Comparison of ENCODE assay signal across 20 cellular contexts in the genomic region with DNA sequence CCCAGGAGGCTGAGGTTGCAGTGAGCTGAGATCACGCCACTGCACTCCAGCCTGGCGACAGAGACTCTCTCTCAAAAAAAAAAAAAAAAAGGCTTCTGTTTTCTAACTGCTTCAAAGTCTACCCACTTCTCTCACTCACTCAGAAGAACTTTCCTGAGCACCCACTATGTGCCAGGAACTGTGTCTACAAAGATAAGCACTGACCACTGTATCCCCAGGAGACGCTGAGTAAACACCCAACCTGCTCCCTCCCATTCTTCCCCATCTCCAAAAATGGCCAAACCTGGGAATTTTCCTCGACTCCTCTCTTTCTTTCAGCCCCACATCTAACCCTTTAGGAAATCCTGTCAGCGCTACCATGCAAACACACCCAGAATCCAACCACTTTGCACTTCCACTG. TPM values are rescaled to one million over a fixed set of nuclear protein-coding genes. Genes with fewer than 3 reads are reported as not detected.
DNase-seq lines count a peak whose midpoint lies in the region; ATAC-seq and TF ChIP-seq lines count a peak whose summit lies in the region.
"Had no signal": no experiment of that assay in that cellular context is flagged by ENCODE, and none has a peak within 500 bp of the region (broad histone marks: within the 10 kb centered on the region; RNA-seq: fewer than 3 reads in every experiment).

No MANE protein-coding gene starts in this region.

- H3K36me3 Mint-ChIP-seq in activated naive CD4-positive, alpha-beta T cell treated with anti-CD3 and anti-CD28 coated beads, Interleukin-2, amount 50 U/mL, for 72 hours: peaks cover 29 to 37% of the 10 kb centered on the region in 2 donors
- peaks cover 66% of the 10 kb centered on the region for H3K36me3 Mint-ChIP-seq in activated CD8-positive, alpha-beta T cell treated with anti-CD3 and anti-CD28 coated beads for 36 hours (ENCODE audit: low read depth)
- H3K36me3 Mint-ChIP-seq in endodermal cell (ENCODE audit: low read depth): peaks cover 48% of the 10 kb centered on the region

- peaks cover 45% of the 10 kb centered on the region for H3K4me1 Mint-ChIP-seq in activated CD8-positive, alpha-beta T cell treated with anti-CD3 and anti-CD28 coated beads for 36 hours (ENCODE audit: low read depth)
- H3K4me1 Mint-ChIP-seq in endodermal cell: peaks cover 18% of the 10 kb centered on the region

- H3K27ac ChIP-seq in endodermal cell (ENCODE audit: low read depth, low read length): no peak overlapping the region
- H3K27ac ChIP-seq: body of pancreas, lower lobe of right lung, neutrophil, testis had no signal

- no peak overlapping the region for H3K4me3 ChIP-seq in endodermal cell (ENCODE audit: low read length)
- H3K4me3 ChIP-seq: BLaER1 treated with 17β-estradiol and CSF1 and Interleukin-3, amounts not matched to agents 10 nM and 100 nM; body of pancreas; lower lobe of right lung; testis had no signal

- intact Hi-C loops in activated CD8-positive, alpha-beta T cell treated with anti-CD3 and anti-CD28 coated beads for 36 hours (cut with micrococcal nuclease): no loop called here

- H3K9me3 ChIP-seq in endodermal cell (ENCODE audit: control insufficient read depth, low read length): peaks cover 4% of the 10 kb centered on the region
- H3K9me3 ChIP-seq: BLaER1 treated with 17β-estradiol and CSF1 and Interleukin-3, amounts not matched to agents 10 nM and 100 nM; body of pancreas; lower lobe of right lung; neutrophil; testis had no signal

- no peaks in the 10 kb centered on the region for H3K27me3 Mint-ChIP-seq in activated CD8-positive, alpha-beta T cell treated with anti-CD3 and anti-CD28 coated beads for 36 hours
- H3K27me3 Mint-ChIP-seq in endodermal cell (ENCODE audit: insufficient read depth): no peaks in the 10 kb centered on the region

- H3K4me1 ChIP-seq in endodermal cell (ENCODE audit: control insufficient read depth, insufficient read depth, low read length): peaks cover 5% of the 10 kb centered on the region
- H3K4me1 ChIP-seq: lower lobe of right lung, testis had no signal

- WGBS in endodermal cell (ENCODE audit: insufficient coverage in 1 of 2, insufficient read length in 1 of 2), 2 experiments: 96 to 100% methylated on average over 4 to 5 of the region's 5 CpGs

- H3K9ac ChIP-seq in endodermal cell (ENCODE audit: extremely low read depth, low read length, poor library complexity, severe bottlenecking): no peak overlapping the region
- H3K9ac ChIP-seq: BLaER1 treated with 17β-estradiol and CSF1 and Interleukin-3, amounts not matched to agents 10 nM and 100 nM had no signal

- H3K36me3 ChIP-seq in endodermal cell (ENCODE audit: control insufficient read depth, insufficient read depth, low read length): peaks cover 39% of the 10 kb centered on the region

- POLR2A ChIA-PET in activated CD8-positive, alpha-beta T cell treated with anti-CD3 and anti-CD28 coated beads for 36 hours (lab: Charles Lee): interaction anchor here (3.9 kb wide), 1 partner anchor 12 kb away, joined by 30 read pairs; the partner anchor contains the start of gene RUVBL1

- TF ChIP-seq CTCF in activated CD8-positive, alpha-beta T cell treated with anti-CD3 and anti-CD28 coated beads for 36 hours (IDR thresholded peaks at IDR 0.05): no peak
- TF ChIP-seq CTCF in endodermal cell (conservative IDR thresholded peaks at IDR 0.05): no peak

- no peaks in the 10 kb centered on the region for H3K9me3 Mint-ChIP-seq in activated naive CD4-positive, alpha-beta T cell treated with anti-CD3 and anti-CD28 coated beads, Interleukin-2, amount 50 U/mL, for 72 hours
- H3K9me3 Mint-ChIP-seq in activated CD8-positive, alpha-beta T cell treated with anti-CD3 and anti-CD28 coated beads for 36 hours: no peaks in the 10 kb centered on the region
- no peaks in the 10 kb centered on the region for H3K9me3 Mint-ChIP-seq in endodermal cell

- no peaks in the 10 kb centered on the region for H3K27me3 ChIP-seq in endodermal cell (ENCODE audit: control insufficient read depth, insufficient read depth, low read length, poor library complexity, severe bottlenecking)
- H3K27me3 ChIP-seq: BLaER1 treated with 17β-estradiol and CSF1 and Interleukin-3, amounts not matched to agents 10 nM and 100 nM; body of pancreas; neutrophil; testis had no signal

- no peak for ATAC-seq in activated naive CD4-positive, alpha-beta T cell treated with anti-CD3 and anti-CD28 coated beads, Interleukin-2, amount 50 U/mL, for 72 hours
- no peak for ATAC-seq in activated CD8-positive, alpha-beta T cell treated with anti-CD3 and anti-CD28 coated beads for 36 hours
- ATAC-seq in HG02610 (IDR thresholded peaks at IDR 0.05; ENCODE audit: unreplicated experiment): no peak
- ATAC-seq: body of pancreas, HCT116, lower lobe of right lung had no signal

- DNase-seq in activated naive CD4-positive, alpha-beta T cell treated with anti-CD3 and anti-CD28 coated beads, Interleukin-2, amount 50 U/mL, for 72 hours (ENCODE audit: low spot score in 2 of 2): no peak
- no peak for DNase-seq in activated naive CD4-positive, alpha-beta T cell treated with Interleukin-2 at 50 U/mL for 16 hours
- DNase-seq in activated CD8-positive, alpha-beta T cell treated with anti-CD3 and anti-CD28 coated beads for 36 hours: no peak
- DNase-seq in endodermal cell (no peak), COLO829 (ENCODE audit: low spot score) (no peak), DMS79 (lab: John Stamatoyannopoulos, UW) (no peak)
- DNase-seq: activated CD4-positive, alpha-beta T cell treated with anti-CD3 and anti-CD28 coated beads, Interleukin-2, amount 50 U/mL, for 1 hour; body of pancreas; glutamatergic neuron; kidney glomerular epithelial cell; lower lobe of right lung; NCI-H1092 treated with DMSO at 0.1 percent for 48 hours; NCI-H187 treated with DMSO at 0.1 percent for 48 hours; NCI-H69; small intestine; testis had no signal

- CTCF ChIA-PET in activated CD8-positive, alpha-beta T cell treated with anti-CD3 and anti-CD28 coated beads for 36 hours (lab: Charles Lee): interaction anchor here (1.2 to 2.2 kb wide), 5 partner anchors 12 to 35 kb away, joined by 4 to 10 read pairs (median 5); partner anchors contain the start of gene RUVBL1

- H3K27ac Mint-ChIP-seq in activated naive CD4-positive, alpha-beta T cell treated with anti-CD3 and anti-CD28 coated beads, Interleukin-2, amount 50 U/mL, for 72 hours: peak overlapping the region; percentile 81 to 85
- H3K27ac Mint-ChIP-seq in activated CD8-positive, alpha-beta T cell treated with anti-CD3 and anti-CD28 coated beads for 36 hours: peak overlapping the region; percentile 97
- peak overlapping the region; percentile 44 for H3K27ac Mint-ChIP-seq in endodermal cell

- no peak overlapping the region for H3K4me3 Mint-ChIP-seq in activated CD8-positive, alpha-beta T cell treated with anti-CD3 and anti-CD28 coated beads for 36 hours
- no peak overlapping the region for H3K4me3 Mint-ChIP-seq in endodermal cell

RNA-seq across cellular contexts. Expression of gene RUVBL1, which starts 12.5 kb away (rescaled TPM):
- total RNA-seq in activated naive CD4-positive, alpha-beta T cell treated with anti-CD3 and anti-CD28 coated beads, Interleukin-2, amount 50 U/mL, for 72 hours: 10 to 100 TPM; 36.1 to 69.7 TPM
- 10 to 100 TPM; 99.0 to 99.5 TPM for total RNA-seq in activated CD8-positive, alpha-beta T cell treated with anti-CD3 and anti-CD28 coated beads for 36 hours
- 10 to 100 TPM; 81.2 to 91.1 TPM for total RNA-seq in endodermal cell
- 95.6 TPM for polyA plus RNA-seq in endodermal cell (2013, experiment 1 of 2)
- polyA plus RNA-seq in endodermal cell (2013, experiment 2 of 2): 92.5 TPM

RNA-seq across cellular contexts. Expression of gene EEFSEC, which starts 42.1 kb away (rescaled TPM):
- total RNA-seq in activated naive CD4-positive, alpha-beta T cell treated with anti-CD3 and anti-CD28 coated beads, Interleukin-2, amount 50 U/mL, for 72 hours: 10 to 100 TPM in 1 of 2 donors, 1 to 10 TPM in 1; 3.4 to 20.3 TPM
- 10 to 100 TPM; 19.2 to 19.6 TPM for total RNA-seq in activated CD8-positive, alpha-beta T cell treated with anti-CD3 and anti-CD28 coated beads for 36 hours
- total RNA-seq in endodermal cell: 10 to 100 TPM; 11.9 to 15.8 TPM
- 14.4 TPM for polyA plus RNA-seq in endodermal cell (2013, experiment 1 of 2)
- polyA plus RNA-seq in endodermal cell (2013, experiment 2 of 2): 11.6 TPM

RNA-seq across cellular contexts. Expression of gene SEC61A1, which starts 58.9 kb away (rescaled TPM):
- 100 to 1,000 TPM; 110 to 127 TPM for total RNA-seq in activated naive CD4-positive, alpha-beta T cell treated with anti-CD3 and anti-CD28 coated beads, Interleukin-2, amount 50 U/mL, for 72 hours
- 100 to 1,000 TPM; 107 to 116 TPM for total RNA-seq in activated CD8-positive, alpha-beta T cell treated with anti-CD3 and anti-CD28 coated beads for 36 hours
- total RNA-seq in endodermal cell: 100 to 1,000 TPM; 152 to 174 TPM
- 127 TPM for polyA plus RNA-seq in endodermal cell (2013, experiment 1 of 2)
- 122 TPM for polyA plus RNA-seq in endodermal cell (2013, experiment 2 of 2)

Comparison
In these comparisons a context has a peak if more than half of its experiments do, and no peak if none do; other contexts are left out.
1. H3K27ac Mint-ChIP-seq: peak in every context shown above with its lines; median percentile 97 in activated CD8-positive, alpha-beta T cell treated with anti-CD3 and anti-CD28 coated beads for 36 hours; 83 in activated naive CD4-positive, alpha-beta T cell treated with anti-CD3 and anti-CD28 coated beads, Interleukin-2, amount 50 U/mL, for 72 hours; 44 in endodermal cell.